In genomic region chr12:113334786-113335539, GRCh38 we compare ENCODE assay signal across 1 cellular context.
A peak's percentile ranks its signal among the peaks of the same experiment; 100 is the strongest.
TF ChIP-seq lines count a peak whose summit lies in the region.

Gene SLC8B1, minus strand, starts transcription at chr12:113335109. Its CDS starts 2,231 bp downstream, at chr12:113332878.

TF ChIP-seq in HepG2, 621 proteins besides CTCF, POLR2A, EP300 and RAD21 (continued from another document and continues in another):
- no peak for TF ChIP-seq RBM22 (optimal IDR thresholded peaks at IDR 0.05; ENCODE audit: low read length)
- no peak for TF ChIP-seq TSC22D2 (CRISPR knock-in tag; IDR thresholded peaks at IDR 0.05; ENCODE audit: borderline replicate concordance)
- TF ChIP-seq ZBTB44 (CRISPR knock-in tag; IDR thresholded peaks at IDR 0.05): no peak
- TF ChIP-seq ZNF598 (CRISPR knock-in tag; IDR thresholded peaks at IDR 0.05; ENCODE audit: borderline replicate concordance): peak; percentile 56; the same call in 1 of the 2 replicates
- no peak for TF ChIP-seq ZNF7 (CRISPR knock-in tag; IDR thresholded peaks at IDR 0.05)
- 0 out of 2 replicates have a peak, but pooled peaks have one; percentile 51 for TF ChIP-seq SMAD1 (CRISPR knock-in tag; IDR thresholded peaks at IDR 0.05; ENCODE audit: borderline replicate concordance, low read depth)
- TF ChIP-seq SMAD3 (CRISPR knock-in tag; IDR thresholded peaks at IDR 0.05): no peak
- no peak; the same call in 1 of the 2 replicates for TF ChIP-seq CHD4 (IDR thresholded peaks at IDR 0.05; ENCODE audit: borderline replicate concordance, low read length)
- no peak for TF ChIP-seq RORA (CRISPR knock-in tag; IDR thresholded peaks at IDR 0.05)
- TF ChIP-seq TBX2 (CRISPR knock-in tag; IDR thresholded peaks at IDR 0.05; ENCODE audit: borderline replicate concordance): peak; percentile 66; the same call in 1 of the 2 replicates
- TF ChIP-seq RXRA (CRISPR knock-in tag; IDR thresholded peaks at IDR 0.05): peak; percentile 40; the same call in 1 of the 2 replicates
- TF ChIP-seq DMTF1 (CRISPR knock-in tag; IDR thresholded peaks at IDR 0.05): no peak
- TF ChIP-seq ZBTB8A (CRISPR knock-in tag; IDR thresholded peaks at IDR 0.05; ENCODE audit: borderline replicate concordance, low read depth): no peak
- peak; percentile 21; the same call in 1 of the 2 replicates for TF ChIP-seq ZIK1 (CRISPR knock-in tag; IDR thresholded peaks at IDR 0.05; ENCODE audit: borderline replicate concordance, low read depth)
- TF ChIP-seq NONO (IDR thresholded peaks at IDR 0.05): no peak
- peak; percentile 69 for TF ChIP-seq NONO (CRISPR knock-in tag; conservative IDR thresholded peaks at IDR 0.05)
- peak; percentile 65; the same call in 1 of the 2 replicates for TF ChIP-seq ZNF710 (CRISPR knock-in tag; IDR thresholded peaks at IDR 0.05; ENCODE audit: borderline replicate concordance)
- TF ChIP-seq ZNF513 (CRISPR knock-in tag; conservative IDR thresholded peaks at IDR 0.05): no peak
- 0 out of 2 replicates have a peak, but pooled peaks have one; percentile 52 for TF ChIP-seq ZNF746 (CRISPR knock-in tag; IDR thresholded peaks at IDR 0.05)
- peak; percentile 39 for TF ChIP-seq SKI (IDR thresholded peaks at IDR 0.05; ENCODE audit: partially characterized antibody)
- no peak for TF ChIP-seq ZNF234 (CRISPR knock-in tag; conservative IDR thresholded peaks at IDR 0.05)
- TF ChIP-seq SP2 (CRISPR knock-in tag; IDR thresholded peaks at IDR 0.05): no peak
- TF ChIP-seq IRF2 (CRISPR knock-in tag; IDR thresholded peaks at IDR 0.05): no peak
- peak; percentile 26; the same call in 1 of the 2 replicates for TF ChIP-seq SKIL (CRISPR knock-in tag; IDR thresholded peaks at IDR 0.05; ENCODE audit: borderline replicate concordance)
- TF ChIP-seq ASH2L (IDR thresholded peaks at IDR 0.05; ENCODE audit: insufficient read length, low read depth, low read length): no peak
- TF ChIP-seq TCF7 (IDR thresholded peaks at IDR 0.05; ENCODE audit: low read depth): no peak
- no peak for TF ChIP-seq HIVEP1 (CRISPR knock-in tag; IDR thresholded peaks at IDR 0.05)
- TF ChIP-seq PRDM15 (CRISPR knock-in tag; IDR thresholded peaks at IDR 0.05): peak; percentile 69; the same call in 1 of the 2 replicates
- no peak for TF ChIP-seq ZNF616 (CRISPR knock-in tag; IDR thresholded peaks at IDR 0.05; ENCODE audit: low read depth)
- TF ChIP-seq ZNF605 (CRISPR knock-in tag; IDR thresholded peaks at IDR 0.05): peak; percentile 65; the same call in 1 of the 2 replicates
- TF ChIP-seq FOXM1 (CRISPR knock-in tag; IDR thresholded peaks at IDR 0.05): no peak
- TF ChIP-seq SP5 (CRISPR knock-in tag; IDR thresholded peaks at IDR 0.05; ENCODE audit: borderline replicate concordance, low read depth): peak; percentile 73
- TF ChIP-seq CC2D1A (CRISPR knock-in tag; IDR thresholded peaks at IDR 0.05): 0 out of 2 replicates have a peak, but pooled peaks have one; percentile 24
- no peak for TF ChIP-seq ZNF678 (CRISPR knock-in tag; IDR thresholded peaks at IDR 0.05)
- TF ChIP-seq JDP2 (CRISPR knock-in tag; IDR thresholded peaks at IDR 0.05; ENCODE audit: borderline replicate concordance): no peak
- 0 out of 2 replicates have a peak, but pooled peaks have one; percentile 74 for TF ChIP-seq ZSCAN20 (CRISPR knock-in tag; IDR thresholded peaks at IDR 0.05; ENCODE audit: borderline replicate concordance)
- TF ChIP-seq MXD3 (CRISPR knock-in tag; IDR thresholded peaks at IDR 0.05): peak; percentile 77
- no peak; the same call in 1 of the 2 replicates for TF ChIP-seq SMYD3 (CRISPR knock-in tag; IDR thresholded peaks at IDR 0.05)
- TF ChIP-seq TCF12 (IDR thresholded peaks at IDR 0.05): no peak
- TF ChIP-seq TCF12 (CRISPR knock-in tag; IDR thresholded peaks at IDR 0.05): no peak
- TF ChIP-seq GTF2F1 (IDR thresholded peaks at IDR 0.05; ENCODE audit: low read length): no peak
- no peak for TF ChIP-seq ZNF468 (CRISPR knock-in tag; IDR thresholded peaks at IDR 0.05)
- peak; percentile 39; the same call in 1 of the 2 replicates for TF ChIP-seq E2F1 (CRISPR knock-in tag; IDR thresholded peaks at IDR 0.05)
- TF ChIP-seq GMEB1 (CRISPR knock-in tag; IDR thresholded peaks at IDR 0.05; ENCODE audit: borderline replicate concordance): peak; percentile 54; the same call in 1 of the 2 replicates
- TF ChIP-seq HDAC2 (CRISPR knock-in tag; IDR thresholded peaks at IDR 0.05): no peak
- TF ChIP-seq ZNF451 (CRISPR knock-in tag; IDR thresholded peaks at IDR 0.05): no peak
- peak; percentile 59; the same call in 1 of the 2 replicates for TF ChIP-seq ZNF589 (CRISPR knock-in tag; conservative IDR thresholded peaks at IDR 0.05)
- no peak for TF ChIP-seq BRF2 (CRISPR knock-in tag; IDR thresholded peaks at IDR 0.05)
- no peak for TF ChIP-seq ZNF879 (CRISPR knock-in tag; IDR thresholded peaks at IDR 0.05)
